10 cellular contexts compared by ENCODE assay signal in the genomic region with DNA sequence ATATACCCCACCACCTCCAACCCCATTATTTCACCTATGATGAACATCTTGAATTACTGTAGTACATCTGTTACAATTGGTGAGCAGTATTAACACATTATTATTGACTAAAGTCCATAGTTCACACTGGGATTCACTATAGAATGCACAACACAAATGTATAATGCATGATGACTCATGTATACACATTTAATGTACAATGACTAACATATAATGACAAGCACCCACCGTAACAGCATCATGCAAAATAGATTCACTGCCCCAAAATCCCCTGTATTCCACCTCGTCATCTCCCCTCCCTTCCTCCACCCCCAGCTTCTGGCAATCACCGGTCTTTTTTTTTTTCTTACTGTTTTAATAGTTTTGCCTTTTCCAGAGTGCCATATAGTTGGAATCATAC. TPM values are rescaled to one million over a fixed set of nuclear protein-coding genes. Genes with fewer than 3 reads are reported as not detected.
DNase-seq lines count a peak whose midpoint lies in the region; ATAC-seq and TF ChIP-seq lines count a peak whose summit lies in the region.
"Had no signal": no experiment of that assay in that cellular context is flagged by ENCODE, and none has a peak within 500 bp of the region (broad histone marks: within the 10 kb centered on the region; RNA-seq: fewer than 3 reads in every experiment).

No MANE protein-coding gene starts in this region.

- intact Hi-C loops in lower leg skin (cut with DNase I; ENCODE audit: low total_unique reads) = no loop called here

- CTCF ChIA-PET in GM10248 (lab: Yijun Ruan, JAX) = interaction anchor here (1.3 to 3.4 kb wide), 6 partner anchors 9 to 84 kb away, joined by 3 to 10 read pairs (median 6); no protein-coding TSS in a partner anchor

- no peak overlapping the region for H3K4me3 ChIP-seq in lower leg skin (ENCODE audit: low read depth, poor library complexity, severe bottlenecking)

- POLR2A ChIA-PET in GM10248 (lab: Yijun Ruan, JAX) = interaction anchor here (0.5 kb wide), 1 partner anchor 17 kb away, joined by 6 read pairs; no protein-coding TSS in a partner anchor

- ATAC-seq in GM19043 (IDR thresholded peaks at IDR 0.05; ENCODE audit: low read depth, unreplicated experiment) = peak; percentile 66
- peak; percentile 61 for ATAC-seq in HG03196 (IDR thresholded peaks at IDR 0.05; ENCODE audit: unreplicated experiment)
- ATAC-seq in activated naive CD4-positive, alpha-beta T cell treated with anti-CD3 and anti-CD28 coated beads, Interleukin-2, amount 50 U/mL, for 72 hours = peak; percentile 88 to 97

- TF ChIP-seq POLR2A in lower leg skin (IDR thresholded peaks at IDR 0.05) = no peak

- TF ChIP-seq CTCF in GM10248 (IDR thresholded peaks at IDR 0.05; ENCODE audit: control extremely low read depth, extremely low read depth, low read depth, missing control alignments) (no peak), lower leg skin (IDR thresholded peaks at IDR 0.05) (no peak)

- DNase-seq in GM10248 (ENCODE audit: extremely low spot score) (peak; percentile 64), NCI-H748 (lab: John Stamatoyannopoulos, UW; ENCODE audit: unreplicated experiment) (no peak), SHP77 treated with DMSO at 0.1 percent for 48 hours (lab: John Stamatoyannopoulos, UW) (no peak), HuH-7 (ENCODE audit: low spot score) (no peak), lower leg skin (ENCODE audit: low spot score in 2 of 2) (no peak)
- DNase-seq in activated naive CD4-positive, alpha-beta T cell treated with anti-CD3 and anti-CD28 coated beads, Interleukin-2, amount 50 U/mL, for 72 hours (ENCODE audit: low spot score in 2 of 2) = peak in 1 of 2 donors; percentile 18
- DNase-seq: brain microvascular endothelial cell, DMS79 treated with DMSO at 0.1 percent for 48 hours had no signal

- peaks cover 0 to 4% of the 10 kb centered on the region in 2 donors for H3K9me3 Mint-ChIP-seq in activated naive CD4-positive, alpha-beta T cell treated with anti-CD3 and anti-CD28 coated beads, Interleukin-2, amount 50 U/mL, for 72 hours

- H3K36me3 Mint-ChIP-seq in activated naive CD4-positive, alpha-beta T cell treated with anti-CD3 and anti-CD28 coated beads, Interleukin-2, amount 50 U/mL, for 72 hours = no peaks in the 10 kb centered on the region

- H3K27ac Mint-ChIP-seq in activated naive CD4-positive, alpha-beta T cell treated with anti-CD3 and anti-CD28 coated beads, Interleukin-2, amount 50 U/mL, for 72 hours = no peak overlapping the region

- WGBS in lower leg skin, 2 donors = 71 to 73% methylated on average over 3 of the region's 3 CpGs

RNA-seq across cellular contexts. Expression of gene NEK6, which starts 47.1 kb away (rescaled TPM):
- 1 to 10 TPM; 3.1 to 5.4 TPM for total RNA-seq in activated naive CD4-positive, alpha-beta T cell treated with anti-CD3 and anti-CD28 coated beads, Interleukin-2, amount 50 U/mL, for 72 hours
- total RNA-seq in lower leg skin = 10 to 100 TPM in 2 of 4 donors, 1 to 10 TPM in 2; 6.0 to 14.7 (median 9.1) TPM
